8 cellular contexts compared by ENCODE assay signal in genomic region chr10:74081192-74081803, GRCh38.
DNase-seq lines count a peak whose midpoint lies in the region; ATAC-seq and TF ChIP-seq lines count a peak whose summit lies in the region.

No MANE protein-coding gene starts in this region.

- in situ Hi-C loops in T47D (cut with HindIII; ENCODE audit: low pct_unique_long_range_greater_than_20kb, low sequenced_read_pairs): no loop called here

- no peak for ATAC-seq in GM19351 (IDR thresholded peaks at IDR 0.05; ENCODE audit: unreplicated experiment)

- no peaks in the 10 kb centered on the region for H3K27me3 ChIP-seq in kidney epithelial cell (ENCODE audit: control insufficient read depth, insufficient read depth, low read length)

- no peaks in the 10 kb centered on the region for H3K36me3 ChIP-seq in kidney epithelial cell (ENCODE audit: control insufficient read depth, insufficient read depth, low read length)

- H3K4me3 ChIP-seq in Jurkat, Clone E6-1 (ENCODE audit: low read length): no peak overlapping the region
- H3K4me3 ChIP-seq in kidney epithelial cell (ENCODE audit: low read depth, low read length): no peak overlapping the region

- DNase-seq in EL: peak; percentile 73
- peak; percentile 45 for DNase-seq in Jurkat, Clone E6-1 (ENCODE audit: low read depth, low spot score)
- peak; percentile 17 for DNase-seq in SKM-1 (lab: John Stamatoyannopoulos, UW; ENCODE audit: unreplicated experiment)
- peak; percentile 48 to 59 for DNase-seq in T47D (ENCODE audit: low read depth in 1 of 2, low spot score in 1 of 2)
- no peak for DNase-seq in kidney epithelial cell (ENCODE audit: low read depth)
- DNase-seq in stimulated activated CD4-positive, alpha-beta T cell treated with anti-CD3 and anti-CD28 coated beads, Interleukin-4, amount 100 ng/mL, for 48 hours (ENCODE audit: low read depth in 2 of 2): peak; percentile 6 to 11
- no peak for DNase-seq in ecto neural progenitor cell (ENCODE audit: low spot score)

- peak; percentile 81 for TF ChIP-seq CTCF in kidney epithelial cell (IDR thresholded peaks at IDR 0.05; ENCODE audit: insufficient read depth, low read length, poor library complexity, severe bottlenecking)

Comparison
In these comparisons a context has a peak if more than half of its experiments do, and no peak if none do; other contexts are left out.
1. DNase-seq: peak in EL (single experiment), Jurkat, Clone E6-1 (single experiment), SKM-1 (single experiment), T47D (2 of 2) and stimulated activated CD4-positive, alpha-beta T cell treated with anti-CD3 and anti-CD28 coated beads, Interleukin-4, amount 100 ng/mL, for 48 hours (2 of 2); none in kidney epithelial cell (single experiment) and ecto neural progenitor cell (single experiment).